ENCODE assay signal across 9 cellular contexts in the genomic region with DNA sequence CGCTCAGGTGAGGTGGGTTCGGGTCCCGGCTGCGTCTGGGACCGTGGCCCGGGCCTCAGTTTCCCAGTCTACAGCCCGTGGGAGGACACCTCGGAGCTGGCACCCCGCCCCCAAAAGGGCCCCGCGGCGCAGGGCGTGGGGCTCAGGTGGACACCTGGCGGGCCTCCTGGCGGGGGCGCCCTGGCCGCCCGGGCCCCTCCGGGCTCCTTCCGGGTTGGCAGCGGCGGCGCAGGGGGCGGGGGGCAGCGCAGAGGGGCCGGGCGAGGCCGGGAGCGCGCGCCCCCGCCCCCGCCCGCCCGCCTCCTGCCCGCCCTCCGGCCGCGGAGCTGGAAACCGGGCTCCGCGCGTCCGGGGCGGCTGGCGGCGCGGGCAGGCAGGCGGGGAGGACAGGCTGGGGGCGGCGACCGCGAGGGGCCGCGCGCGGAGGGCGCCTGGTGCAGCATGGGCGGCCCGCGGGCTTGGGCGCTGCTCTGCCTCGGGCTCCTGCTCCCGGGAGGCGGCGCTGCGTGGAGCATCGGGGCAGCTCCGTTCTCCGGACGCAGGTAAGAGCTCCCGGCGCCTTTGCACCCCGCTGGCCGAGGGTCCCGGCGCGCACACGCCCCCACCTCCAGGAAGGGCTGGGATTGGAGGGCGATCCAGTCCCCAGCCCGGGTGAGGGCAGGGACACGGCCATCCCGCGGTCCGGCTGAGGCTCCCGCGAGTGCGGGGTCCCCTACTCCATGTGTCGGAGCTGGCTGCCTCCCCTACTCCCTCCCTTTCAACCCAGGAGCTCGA. TPM values are rescaled to one million over a fixed set of nuclear protein-coding genes. Genes with fewer than 3 reads are reported as not detected.
DNase-seq lines count a peak whose midpoint lies in the region; ATAC-seq, FAIRE-seq and TF ChIP-seq lines count a peak whose summit lies in the region.
"Had no signal": no experiment of that assay in that cellular context is flagged by ENCODE, and none has a peak within 500 bp of the region (broad histone marks: within the 10 kb centered on the region; RNA-seq: fewer than 3 reads in every experiment).

A gene (plus strand): TSS at position 299 of the 774 bp plus-strand sequence. CDS start 143 bp downstream, at position 442.

- CTCF ChIA-PET in A549 (lab: Yijun Ruan, JAX) (interaction anchor here (0.9 to 5.4 kb wide), 8 partner anchors 9 to 154 kb away, joined by 3 to 36 read pairs (median 4); no protein-coding TSS in a partner anchor), GM10248 (lab: Yijun Ruan, JAX) (interaction anchor here (0.6 to 7.1 kb wide), 11 partner anchors 8 to 350 kb away, joined by 3 to 49 read pairs (median 3); no protein-coding TSS in a partner anchor)

- 31% methylated on average over 2 of the region's 90 CpGs for WGBS in A549 (ENCODE audit: missing lambda C conversion rate)

- TF ChIP-seq CTCF in A549 (IDR thresholded peaks at IDR 0.05) = no peak
- peak; percentile 35 for TF ChIP-seq CTCF in GM10248 (IDR thresholded peaks at IDR 0.05; ENCODE audit: control extremely low read depth, extremely low read depth, low read depth, missing control alignments)
- TF ChIP-seq CTCF in endothelial cell (IDR thresholded peaks at IDR 0.05; ENCODE audit: unreplicated experiment) = no peak

- DNase-seq in A549 (ENCODE audit: low read depth in 1 of 2, low spot score in 1 of 2) (peak in 1 of 2 experiments; percentile 13), GM10248 (ENCODE audit: extremely low spot score) (peak; percentile 67), SJSA1 (ENCODE audit: low read depth in 1 of 2, low spot score in 2 of 2) (peak in 1 of 2 experiments; percentile 50), endothelial cell (ENCODE audit: low spot score) (peak; percentile 59), naive B cell (no peak), NCI-H226 (no peak)

- TF ChIP-seq POLR2A in A549 (IDR thresholded peaks at IDR 0.05; ENCODE audit: low read length) = no peak

- peak within 1 kb of the TSS; percentile 67 to 92 for H3K27ac ChIP-seq in A549
- peak within 1 kb of the TSS; percentile 88 for H3K27ac ChIP-seq in SJSA1

- no peaks in the 10 kb centered on the region for H3K27me3 ChIP-seq in SJSA1 (replicated peaks)

- H3K36me3 Mint-ChIP-seq in endothelial cell (ENCODE audit: low read depth, unreplicated experiment) (no peaks in the 10 kb centered on the region), naive B cell (no peaks in the 10 kb centered on the region)

- H3K27ac Mint-ChIP-seq in endothelial cell (ENCODE audit: unreplicated experiment) (peak within 1 kb of the TSS; percentile 78), naive B cell (peak within 1 kb of the TSS in 4 of 6 donors; percentile 32 to 84 (median 46))

- no peaks in the 10 kb centered on the region for H3K9me3 ChIP-seq in A549
- H3K9me3 ChIP-seq in SJSA1 (replicated peaks) = no peaks in the 10 kb centered on the region

- H3K4me1 ChIP-seq in A549 (no peaks in the 10 kb centered on the region), SJSA1 (replicated peaks) (peaks cover 58% of the 10 kb centered on the region)

- FAIRE-seq in A549 (lab: Jason Lieb, UNC) = no peak

- no peak for TF ChIP-seq EP300 in A549 (IDR thresholded peaks at IDR 0.05)

- H3K9me3 Mint-ChIP-seq in endothelial cell (ENCODE audit: unreplicated experiment) (no peaks in the 10 kb centered on the region), naive B cell (peaks cover 0 to 2% (median 0%) of the 10 kb centered on the region in 7 donors)

- POLR2A ChIA-PET in A549 (lab: Yijun Ruan, JAX) (no interaction called here), GM10248 (lab: Yijun Ruan, JAX) (interaction anchor here (1.2 kb wide), 1 partner anchor 9 kb away, joined by 3 read pairs; no protein-coding TSS in a partner anchor)

- H3K36me3 ChIP-seq in SJSA1 = peaks cover 13% of the 10 kb centered on the region

- H3K4me3 ChIP-seq in A549 (peak within 1 kb of the TSS; percentile 67), SJSA1 (peak within 1 kb of the TSS; percentile 79)

- TF ChIP-seq RAD21 in A549 (conservative IDR thresholded peaks at IDR 0.05 in 1 of 2, IDR thresholded peaks at IDR 0.05 in 1 of 2) = no peak

- H3K4me3 Mint-ChIP-seq in endothelial cell (ENCODE audit: unreplicated experiment) (peak within 1 kb of the TSS; percentile 92), naive B cell (peak within 1 kb of the TSS; percentile 49 to 85 (median 78))

- H3K27me3 Mint-ChIP-seq in endothelial cell (ENCODE audit: unreplicated experiment) (peaks cover 3% of the 10 kb centered on the region), naive B cell (peaks cover 72 to 87% (median 84%) of the 10 kb centered on the region in 3 donors)

- peak within 1 kb of the TSS; percentile 89 for H3K4me2 ChIP-seq in A549

- H3K4me1 Mint-ChIP-seq in endothelial cell (ENCODE audit: unreplicated experiment) = peaks cover 28% of the 10 kb centered on the region
- H3K4me1 Mint-ChIP-seq in naive B cell = peaks cover 28 to 66% (median 55%) of the 10 kb centered on the region in 3 donors

- ATAC-seq in A549 (peak; percentile 70 to 76), naive B cell (ENCODE audit: low read depth in 2 of 2) (no peak), GM19452 (IDR thresholded peaks at IDR 0.05; ENCODE audit: unreplicated experiment) (no peak), GM18861 (IDR thresholded peaks at IDR 0.05; ENCODE audit: unreplicated experiment) (no peak)

TF ChIP-seq in A549, 52 proteins besides CTCF, POLR2A, EP300 and RAD21:
- no peak for TF ChIP-seq NPAS2 (CRISPR knock-in tag; IDR thresholded peaks at IDR 0.05; ENCODE audit: borderline replicate concordance)

RNA-seq across cellular contexts. Expression of the gene that starts here (rescaled TPM):
- polyA plus RNA-seq in A549 (2011; rRNA removed) = 0.28 and 0.32 TPM in 2 replicates
- polyA plus RNA-seq in A549 (2012; cell fraction: cytosol; rRNA removed) = 0.41 and 0.54 TPM in 2 replicates
- polyA plus RNA-seq in A549 (2012; cell fraction: nucleus; rRNA removed) = 0.56 and 0.77 TPM in 2 replicates
- 0.28 to 0.53 TPM (median 0.35 TPM) in 3 replicates for polyA plus RNA-seq in A549 (2017; fragmentation: RNase III; extraction: RNeasy Plus Mini Kit Qiagen cat#74134 plus additional on column Dnase treatment)
- polyA minus RNA-seq in A549 (2011; rRNA and poly(A)+ RNA removed) = 0.39 and 0.58 TPM in 2 replicates
- 45.6 and 78.9 TPM in 2 replicates for total RNA-seq in SJSA1 (2014; rRNA removed; shearing (Covaris generic))
- total RNA-seq in endothelial cell (ENCODE audit: unreplicated experiment) = 25.5 TPM
- polyA plus RNA-seq in naive B cell (ENCODE audit: low read depth in 6 of 6) = not detected
- total RNA-seq: HT1080 had no signal

Comparison
In these comparisons a context has a peak if more than half of its experiments do, and no peak if none do; other contexts are left out.
1. Peak in ATAC-seq, H3K4me3 ChIP-seq, H3K27ac ChIP-seq and H3K4me2 ChIP-seq in A549; RNA of the gene not detected or under 1 TPM.
2. DNase-seq: peak in GM10248 (single experiment) and endothelial cell (single experiment); none in naive B cell (single experiment) and NCI-H226 (single experiment).